Comparison of ENCODE assay signal across 1 cellular context in genomic region chr9:96817973-96818372, GRCh38.
TF ChIP-seq lines count a peak whose summit lies in the region.

No MANE protein-coding gene starts in this region.

TF ChIP-seq in IMR-90, 13 proteins besides CTCF, POLR2A, EP300 and RAD21 (continued from another document):
- TF ChIP-seq USF2 (IDR thresholded peaks at IDR 0.05; ENCODE audit: low read depth, low read length) (no peak), SMC3 (IDR thresholded peaks at IDR 0.05; ENCODE audit: low read depth, low read length) (no peak), MXI1 (IDR thresholded peaks at IDR 0.05; ENCODE audit: borderline replicate concordance, low read depth, low read length) (no peak), MAZ (IDR thresholded peaks at IDR 0.05; ENCODE audit: borderline replicate concordance, low read depth, low read length) (no peak), RFX5 (IDR thresholded peaks at IDR 0.05; ENCODE audit: low read depth, low read length) (no peak), RCOR1 (IDR thresholded peaks at IDR 0.05; ENCODE audit: insufficient replicate concordance, low read length) (no peak), MAFK (IDR thresholded peaks at IDR 0.05; ENCODE audit: low read depth, low read length) (no peak), ELK1 (IDR thresholded peaks at IDR 0.05; ENCODE audit: borderline replicate concordance, low read depth, low read length) (no peak), CHD1 (IDR thresholded peaks at IDR 0.05; ENCODE audit: low read depth, low read length) (no peak), CEBPB (IDR thresholded peaks at IDR 0.05; ENCODE audit: low read depth, low read length) (no peak), NFE2L2 (IDR thresholded peaks at IDR 0.05; ENCODE audit: low read depth, low read length) (no peak)
